8 cellular contexts compared by ENCODE assay signal in genomic region chr20:60262967-60263603, GRCh38.
DNase-seq lines count a peak whose midpoint lies in the region; ATAC-seq and TF ChIP-seq lines count a peak whose summit lies in the region.

No MANE protein-coding gene starts in this region.

- peak; percentile 43 for DNase-seq in GM13977 (ENCODE audit: low spot score)
- peak; percentile 9 for DNase-seq in NCI-H146 treated with DMSO at 0.1 percent for 48 hours (lab: John Stamatoyannopoulos, UW; ENCODE audit: unreplicated experiment)
- peak; percentile 13 to 14 for DNase-seq in activated CD8-positive, alpha-beta memory T cell treated with anti-CD3 and anti-CD28 coated beads for 4 hours (ENCODE audit: low read depth in 2 of 2)
- peak in 1 of 2 donors; percentile 26 for DNase-seq in foreskin keratinocyte
- peak; percentile 29 to 37 for DNase-seq in stimulated activated CD4-positive, alpha-beta T cell treated with anti-CD3 and anti-CD28 coated beads, Interleukin-1b, Interleukin-23, amount 100 ng/mL, for 4 hours (ENCODE audit: low read depth in 2 of 2)
- DNase-seq in mesenteric fat pad (ENCODE audit: low spot score), result no peak

- H3K9me3 ChIP-seq in gastroesophageal sphincter, result no peaks in the 10 kb centered on the region

- no peak overlapping the region for H3K27ac ChIP-seq in foreskin keratinocyte
- H3K27ac ChIP-seq in gastroesophageal sphincter, result no peak overlapping the region

- in situ Hi-C loops in GM13977 (cut with MboI; ENCODE audit: low pct_unique_long_range_greater_than_20kb, low sequenced_read_pairs, unreplicated experiment), result no loop called here

- peak; percentile 64 for TF ChIP-seq CTCF in GM13977 (IDR thresholded peaks at IDR 0.05; ENCODE audit: extremely low read depth, insufficient read depth, missing control alignments)
- peak; percentile 79 for TF ChIP-seq CTCF in foreskin keratinocyte (conservative IDR thresholded peaks at IDR 0.05)
- peak in 2 of 4 experiments; percentile 11 to 50 for TF ChIP-seq CTCF in gastroesophageal sphincter (IDR thresholded peaks at IDR 0.05)

- 5 to 18% methylated on average over 4 of the region's 4 CpGs for WGBS in gastroesophageal sphincter (ENCODE audit: low coverage in 1 of 2), 2 donors

- no peak for TF ChIP-seq POLR2A in gastroesophageal sphincter (IDR thresholded peaks at IDR 0.05)

- peaks cover 34% of the 10 kb centered on the region for H3K27me3 ChIP-seq in foreskin keratinocyte
- H3K27me3 ChIP-seq in gastroesophageal sphincter, result peaks cover 30% of the 10 kb centered on the region

- peak; percentile 79 for ATAC-seq in foreskin keratinocyte
- no peak for ATAC-seq in gastroesophageal sphincter
- ATAC-seq in GM18868 (IDR thresholded peaks at IDR 0.05; ENCODE audit: unreplicated experiment), result no peak

- no peaks in the 10 kb centered on the region for H3K36me3 ChIP-seq in gastroesophageal sphincter

- H3K4me1 ChIP-seq in foreskin keratinocyte, result no peaks in the 10 kb centered on the region
- H3K4me1 ChIP-seq in gastroesophageal sphincter, result no peaks in the 10 kb centered on the region

- no peak for TF ChIP-seq EP300 in gastroesophageal sphincter (IDR thresholded peaks at IDR 0.05)

- no peak overlapping the region for H3K4me3 ChIP-seq in gastroesophageal sphincter
